8 cellular contexts compared by ENCODE assay signal in genomic region chr1:100034465-100034864, GRCh38.
A peak's percentile ranks its signal among the peaks of the same experiment; 100 is the strongest.
DNase-seq lines count a peak whose midpoint lies in the region; ATAC-seq and TF ChIP-seq lines count a peak whose summit lies in the region.
"Had no signal": no experiment of that assay in that cellular context is flagged by ENCODE, and none has a peak within 500 bp of the region (broad histone marks: within the 10 kb centered on the region; RNA-seq: fewer than 3 reads in every experiment).

No MANE protein-coding gene starts in this region.

- no peaks in the 10 kb centered on the region for H3K27me3 Mint-ChIP-seq in nephron (ENCODE audit: low read depth)

- TF ChIP-seq CTCF in LNCAP (IDR thresholded peaks at IDR 0.05) = peak; percentile 58
- peak in 2 of 3 experiments; percentile 22 to 39 for TF ChIP-seq CTCF in nephron (IDR thresholded peaks at IDR 0.05; ENCODE audit: unreplicated experiment in 3 of 3)
- TF ChIP-seq CTCF in lower leg skin (IDR thresholded peaks at IDR 0.05) = no peak

- H3K27ac Mint-ChIP-seq in nephron = peak overlapping the region; percentile 25 to 47 (median 46)

- DNase-seq in GDM1 (lab: John Stamatoyannopoulos, UW) (peak; percentile 5), HK-2 (ENCODE audit: unreplicated experiment) (no peak), lower leg skin (ENCODE audit: low spot score in 2 of 2) (no peak)

- no peaks in the 10 kb centered on the region for H3K9me3 Mint-ChIP-seq in nephron

- peaks cover 36% of the 10 kb centered on the region for H3K4me1 Mint-ChIP-seq in nephron

- no peak overlapping the region for H3K4me3 ChIP-seq in lower leg skin (ENCODE audit: low read depth, poor library complexity, severe bottlenecking)
- H3K4me3 ChIP-seq: SJSA1 had no signal

- intact Hi-C loops in lower leg skin (cut with DNase I; ENCODE audit: low total_unique reads) = no loop called here

- peak overlapping the region; percentile 40 to 61 (median 49) for H3K4me3 Mint-ChIP-seq in nephron

- no peaks in the 10 kb centered on the region for H3K36me3 Mint-ChIP-seq in nephron (ENCODE audit: low read depth)

- ATAC-seq in GM21360 (IDR thresholded peaks at IDR 0.05; ENCODE audit: unreplicated experiment) = no peak

- peak overlapping the region; percentile 96 for H3K27ac ChIP-seq in angular gyrus (ENCODE audit: low read depth, low read length)
- H3K27ac ChIP-seq: SJSA1 had no signal

- no peak for TF ChIP-seq POLR2A in lower leg skin (IDR thresholded peaks at IDR 0.05)

Comparison
In these comparisons a context has a peak if more than half of its experiments do, and no peak if none do; other contexts are left out.
1. CTCF ChIP-seq: peak in LNCAP (single experiment) and nephron (2 of 3); none in lower leg skin (0 of 3).